Comparison of ENCODE assay signal across 20 cellular contexts in the genomic region with DNA sequence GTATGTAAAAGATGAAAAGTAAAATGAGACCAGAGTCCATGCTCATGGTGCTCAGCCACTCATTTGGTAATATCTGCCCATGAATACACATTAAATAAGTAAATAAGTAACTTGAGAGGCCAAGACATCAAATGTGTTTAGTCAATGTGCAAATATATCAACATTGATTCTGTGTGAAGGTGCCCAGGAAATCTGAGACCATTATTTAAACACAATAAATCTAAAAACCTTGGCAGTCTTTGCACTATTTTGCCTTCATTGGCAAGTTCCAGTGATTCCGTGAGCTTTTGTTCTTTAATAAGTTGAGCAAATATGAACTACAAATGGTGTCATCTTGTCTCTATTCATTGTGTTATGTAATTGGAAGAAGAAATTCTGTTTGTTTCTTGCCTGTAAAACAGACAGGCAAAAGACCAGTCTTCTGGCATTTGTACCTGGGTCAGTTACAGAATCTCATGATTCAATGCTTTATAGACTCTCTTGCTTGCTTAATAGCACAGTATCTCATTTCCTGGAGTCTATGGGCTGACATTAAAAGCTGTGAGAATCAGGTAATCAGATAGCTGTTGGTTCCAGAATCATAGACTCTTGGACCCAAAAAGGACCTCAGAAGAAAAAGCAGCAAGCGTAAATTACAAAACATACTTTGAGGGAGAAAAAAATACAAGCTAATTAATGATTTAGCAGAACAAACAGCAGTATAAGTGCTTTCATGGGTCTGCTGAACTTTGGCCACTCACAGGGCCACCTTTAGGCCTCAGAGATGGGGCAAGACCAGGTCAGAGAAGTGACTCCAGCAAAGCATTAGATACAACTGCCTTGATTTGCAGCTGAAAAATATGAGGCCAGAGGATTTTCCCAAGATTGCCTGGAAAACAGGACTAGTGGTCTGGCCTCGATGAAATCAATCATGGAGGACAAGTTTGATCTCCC. TPM values are rescaled to one million over a fixed set of nuclear protein-coding genes. Genes with fewer than 3 reads are reported as not detected.
DNase-seq lines count a peak whose midpoint lies in the region; ATAC-seq, FAIRE-seq and TF ChIP-seq lines count a peak whose summit lies in the region.
"Had no signal": no experiment of that assay in that cellular context is flagged by ENCODE, and none has a peak within 500 bp of the region (broad histone marks: within the 10 kb centered on the region; RNA-seq: fewer than 3 reads in every experiment).

No MANE protein-coding gene starts in this region.

- peaks cover 34% of the 10 kb centered on the region for H3K4me1 ChIP-seq in foreskin keratinocyte
- H3K4me1 ChIP-seq: esophagus muscularis mucosa, Peyer's patch had no signal

- ATAC-seq in foreskin keratinocyte = no peak
- ATAC-seq: activated CD4-positive, CD25-positive, alpha-beta regulatory T cell treated with anti-CD3 and anti-CD28 coated beads, Interleukin-2, amount 50 U/mL, for 24 hours; left ventricle myocardium superior; natural killer cell; stimulated activated naive B cell treated with anti-CD40 and anti-IgM and Interleukin-4, amounts not matched to agents 10 μg/mL and 1 μg/mL and 100 μg/mL, for 72 hours had no signal

- no peak for FAIRE-seq in H54 (lab: Jason Lieb, UNC)
- FAIRE-seq: GM18507 had no signal

- TF ChIP-seq POLR2A in H54 (IDR thresholded peaks at IDR 0.05; ENCODE audit: low read depth, low read length) = no peak

- TF ChIP-seq CTCF in foreskin keratinocyte (conservative IDR thresholded peaks at IDR 0.05) = no peak

- H3K27ac ChIP-seq in foreskin keratinocyte = peak overlapping the region; percentile 100
- H3K27ac ChIP-seq: esophagus muscularis mucosa, Peyer's patch, sigmoid colon had no signal

- DNase-seq in NCI-H1417 (lab: John Stamatoyannopoulos, UW) (peak in 2 of 3 experiments; percentile 29 to 73), NCI-H1417 treated with DMSO at 0.1 percent for 48 hours (lab: John Stamatoyannopoulos, UW) (no peak), NCI-H748 treated with DMSO at 0.1 percent for 48 hours (lab: John Stamatoyannopoulos, UW) (peak; percentile 83), foreskin keratinocyte (no peak), LoVo (ENCODE audit: low spot score) (no peak), H54 (ENCODE audit: insufficient read length, low spot score) (no peak), EL (no peak), NOMO-1 (lab: John Stamatoyannopoulos, UW; ENCODE audit: unreplicated experiment in 2 of 2) (no peak)
- DNase-seq: 8988T; CD8-positive, alpha-beta memory T cell; KBM-7; left ventricle myocardium superior; natural killer cell; Peyer's patch; sigmoid colon; stimulated activated naive B cell treated with anti-CD40 and anti-IgM and Interleukin-4, amounts not matched to agents 10 μg/mL and 1 μg/mL and 100 μg/mL, for 72 hours had no signal

- H3K27me3 ChIP-seq in foreskin keratinocyte = no peaks in the 10 kb centered on the region
- H3K27me3 ChIP-seq: Peyer's patch, sigmoid colon had no signal

RNA-seq across cellular contexts. Expression of gene SERPINB3, which starts 20.0 kb away (rescaled TPM):
- 0.56 and 0.88 TPM in 2 replicates for total RNA-seq in foreskin keratinocyte
- 0.49 and 0.58 TPM in 2 replicates for polyA plus RNA-seq in foreskin keratinocyte
- total RNA-seq: CD8-positive, alpha-beta memory T cell; esophagus muscularis mucosa; left ventricle myocardium superior; natural killer cell; Peyer's patch; sigmoid colon; T-helper 1 cell treated with Interleukin-12 subunit alpha and Interleukin-12 subunit beta and Interleukin-4 antibody, amounts not matched to agents 30 ng/mL and 1 ng/mL, for 36 hours had no signal
- polyA plus RNA-seq: CD8-positive, alpha-beta memory T cell had no signal

RNA-seq across cellular contexts. Expression of gene SERPINB11, which starts 21.0 kb away (rescaled TPM):
- total RNA-seq in foreskin keratinocyte = not detected in 2 replicates
- polyA plus RNA-seq in foreskin keratinocyte = not detected in 2 replicates
- total RNA-seq: CD8-positive, alpha-beta memory T cell; esophagus muscularis mucosa; left ventricle myocardium superior; natural killer cell; Peyer's patch; sigmoid colon; T-helper 1 cell treated with Interleukin-12 subunit alpha and Interleukin-12 subunit beta and Interleukin-4 antibody, amounts not matched to agents 30 ng/mL and 1 ng/mL, for 36 hours had no signal
- polyA plus RNA-seq: CD8-positive, alpha-beta memory T cell; sigmoid colon had no signal

RNA-seq across cellular contexts. Expression of gene SERPINB4, which starts 37.7 kb away (rescaled TPM):
- total RNA-seq in foreskin keratinocyte = 0.07 TPM in 1 of 2 replicates, not detected in the other
- 0.07 TPM in 1 of 2 replicates, not detected in the other for polyA plus RNA-seq in foreskin keratinocyte
- total RNA-seq: CD8-positive, alpha-beta memory T cell; esophagus muscularis mucosa; left ventricle myocardium superior; natural killer cell; Peyer's patch; sigmoid colon; T-helper 1 cell treated with Interleukin-12 subunit alpha and Interleukin-12 subunit beta and Interleukin-4 antibody, amounts not matched to agents 30 ng/mL and 1 ng/mL, for 36 hours had no signal
- polyA plus RNA-seq: CD8-positive, alpha-beta memory T cell had no signal

Comparison
In these comparisons a context has a peak if more than half of its experiments do, and no peak if none do; other contexts are left out.
1. DNase-seq: peak in NCI-H1417 (2 of 3) and NCI-H748 treated with DMSO at 0.1 percent for 48 hours (single experiment); none in NCI-H1417 treated with DMSO at 0.1 percent for 48 hours (single experiment), foreskin keratinocyte (0 of 2), LoVo (single experiment), H54 (single experiment), EL (single experiment) and NOMO-1 (0 of 2).